Comparison of ENCODE assay signal across 28 cellular contexts in the genomic region with DNA sequence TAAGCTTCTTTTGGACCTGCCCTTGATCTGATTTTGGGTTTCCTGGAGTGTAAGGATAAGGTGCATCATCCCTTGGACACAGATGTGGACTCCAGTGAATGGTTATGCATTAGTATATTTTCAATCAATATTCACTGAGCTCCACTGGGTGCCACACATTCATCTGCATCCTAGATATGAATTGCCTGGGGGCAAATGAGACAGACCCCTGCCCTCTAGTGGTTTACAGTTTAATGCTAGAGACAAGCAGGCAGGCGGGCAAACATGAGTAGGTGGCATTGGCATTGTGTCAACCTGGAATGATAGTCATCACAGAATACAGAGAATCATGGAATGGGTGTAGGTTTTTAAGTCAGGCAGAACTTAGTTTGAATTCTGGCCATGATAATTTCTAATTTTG.
"Had no signal": no experiment of that assay in that cellular context is flagged by ENCODE, and none has a peak within 500 bp of the region (broad histone marks: within the 10 kb centered on the region; RNA-seq: fewer than 3 reads in every experiment).

No MANE protein-coding gene starts in this region.

- H3K27me3 Mint-ChIP-seq: activated CD4-positive, alpha-beta T cell treated with anti-CD3 and anti-CD28 coated beads for 36 hours; activated CD8-positive, alpha-beta T cell treated with anti-CD3 and anti-CD28 coated beads for 36 hours; activated naive CD4-positive, alpha-beta T cell treated with anti-CD3 and anti-CD28 coated beads, Interleukin-2, amount 10 ng/mL, durations not matched to agents 7 days and 5 days; activated naive CD8-positive, alpha-beta T cell treated with anti-CD3 and anti-CD28 coated beads for 36 hours; T-helper 17 cell had no signal

- H3K36me3 ChIP-seq: brain microvascular endothelial cell, cardiac muscle cell had no signal

- DNase-seq: activated CD4-positive, alpha-beta T cell treated with anti-CD3 and anti-CD28 coated beads for 36 hours; activated CD4-positive, alpha-beta T cell treated with anti-CD3 and anti-CD28 coated beads, Interleukin-2, amount 50 U/mL, for 1 hour; activated CD4-positive, CD25-positive, alpha-beta regulatory T cell; activated CD8-positive, alpha-beta memory T cell treated with anti-CD3 and anti-CD28 coated beads, Interleukin-2, amount 50 U/mL, for 4 hours; activated CD8-positive, alpha-beta T cell treated with anti-CD3 and anti-CD28 coated beads for 36 hours; activated gamma-delta T cell treated with Interleukin-2 at 50 U/mL for 16 hours; activated naive CD4-positive, alpha-beta T cell treated with anti-CD3 and anti-CD28 coated beads, Interleukin-2, amount 10 ng/mL, durations not matched to agents 7 days and 5 days; activated naive CD8-positive, alpha-beta T cell treated with anti-CD3 and anti-CD28 coated beads for 36 hours; activated T-cell treated with anti-CD3 and anti-CD28 coated beads, Interleukin-2, amount 50 U/mL, for 72 hours; brain microvascular endothelial cell; cerebellar nuclear complex; Kasumi-1; NCI-H1092 treated with DMSO at 0.1 percent for 48 hours; NCI-H1417 treated with DMSO at 0.1 percent for 48 hours; NCI-H1694; NCI-H2029; NCI-H2107; NCI-H510A treated with DMSO at 0.1 percent for 48 hours; NCI-H69; NK-92 treated with Interleukin-12 subunit alpha and Interleukin-12 subunit beta, amount 100 ng/mL, for 24 hours; PC-3; SHP77 treated with DMSO at 0.1 percent for 48 hours; T-helper 17 cell; T-helper 9 cell had no signal

- H3K9me3 Mint-ChIP-seq: activated naive CD4-positive, alpha-beta T cell treated with anti-CD3 and anti-CD28 coated beads, Interleukin-2, amount 10 ng/mL, durations not matched to agents 7 days and 5 days; activated naive CD8-positive, alpha-beta T cell treated with anti-CD3 and anti-CD28 coated beads for 36 hours; activated T-helper 2 cell treated with anti-CD3 and anti-CD28 coated beads, Interferon-gamma antibody, Interleukin-2, Interleukin-4, amounts not matched to agents 10 μg/mL and 5 μg/mL and 100 μg/mL, durations not matched to agents 14 hours and 24 hours and 36 hours had no signal

- H3K36me3 Mint-ChIP-seq: activated naive CD4-positive, alpha-beta T cell treated with anti-CD3 and anti-CD28 coated beads, Interleukin-2, amount 10 ng/mL, durations not matched to agents 7 days and 5 days; activated naive CD8-positive, alpha-beta T cell treated with anti-CD3 and anti-CD28 coated beads for 36 hours had no signal

- H3K4me1 Mint-ChIP-seq: activated CD4-positive, alpha-beta T cell treated with anti-CD3 and anti-CD28 coated beads for 36 hours; activated naive CD4-positive, alpha-beta T cell treated with anti-CD3 and anti-CD28 coated beads, Interleukin-2, amount 10 ng/mL, durations not matched to agents 7 days and 5 days; activated naive CD8-positive, alpha-beta T cell treated with anti-CD3 and anti-CD28 coated beads for 36 hours; T-helper 17 cell had no signal

- H3K27ac ChIP-seq: brain microvascular endothelial cell, cardiac muscle cell had no signal

- H3K27ac Mint-ChIP-seq: activated CD4-positive, alpha-beta T cell treated with anti-CD3 and anti-CD28 coated beads for 36 hours; activated CD8-positive, alpha-beta T cell treated with anti-CD3 and anti-CD28 coated beads for 36 hours; activated naive CD4-positive, alpha-beta T cell treated with anti-CD3 and anti-CD28 coated beads, Interleukin-2, amount 10 ng/mL, durations not matched to agents 7 days and 5 days; activated naive CD8-positive, alpha-beta T cell treated with anti-CD3 and anti-CD28 coated beads for 36 hours; activated T-cell treated with anti-CD3 and anti-CD28 coated beads, Interleukin-2, amount 50 U/mL, for 72 hours; activated T-helper 2 cell treated with anti-CD3 and anti-CD28 coated beads, Interferon-gamma antibody, Interleukin-2, Interleukin-4, amounts not matched to agents 10 μg/mL and 5 μg/mL and 100 μg/mL, durations not matched to agents 14 hours and 24 hours and 36 hours; T-helper 17 cell had no signal

- H3K4me3 Mint-ChIP-seq: activated CD4-positive, alpha-beta T cell treated with anti-CD3 and anti-CD28 coated beads for 36 hours; activated CD8-positive, alpha-beta T cell treated with anti-CD3 and anti-CD28 coated beads for 36 hours; activated naive CD4-positive, alpha-beta T cell treated with anti-CD3 and anti-CD28 coated beads, Interleukin-2, amount 10 ng/mL, durations not matched to agents 7 days and 5 days; activated naive CD8-positive, alpha-beta T cell treated with anti-CD3 and anti-CD28 coated beads for 36 hours; activated T-cell treated with anti-CD3 and anti-CD28 coated beads, Interleukin-2, amount 50 U/mL, for 72 hours; T-helper 17 cell had no signal

- FAIRE-seq: colon, RCC 7860 had no signal

- ATAC-seq: activated CD4-positive, alpha-beta T cell treated with anti-CD3 and anti-CD28 coated beads for 36 hours; activated CD8-positive, alpha-beta T cell treated with anti-CD3 and anti-CD28 coated beads for 36 hours; activated T-cell treated with anti-CD3 and anti-CD28 coated beads, Interleukin-2, amount 50 U/mL, for 72 hours; PC-3; T-helper 17 cell had no signal

- H3K27me3 ChIP-seq: brain microvascular endothelial cell, cardiac muscle cell had no signal

- H3K4me3 ChIP-seq: cardiac muscle cell had no signal
